In genomic region chr22:19610518-19611253, GRCh38 we compare ENCODE assay signal across 12 cellular contexts.
DNase-seq lines count a peak whose midpoint lies in the region; ATAC-seq and TF ChIP-seq lines count a peak whose summit lies in the region.
"Had no signal": no experiment of that assay in that cellular context is flagged by ENCODE, and none has a peak within 500 bp of the region (broad histone marks: within the 10 kb centered on the region; RNA-seq: fewer than 3 reads in every experiment).

No MANE protein-coding gene starts in this region.

- H3K36me3 Mint-ChIP-seq in activated naive CD4-positive, alpha-beta T cell treated with anti-CD3 and anti-CD28 coated beads for 36 hours (ENCODE audit: low read depth), result no peaks in the 10 kb centered on the region
- no peaks in the 10 kb centered on the region for H3K36me3 Mint-ChIP-seq in WTC11

- H3K4me1 Mint-ChIP-seq in activated naive CD4-positive, alpha-beta T cell treated with anti-CD3 and anti-CD28 coated beads for 36 hours (ENCODE audit: low read depth), result peaks cover 43% of the 10 kb centered on the region
- H3K4me1 Mint-ChIP-seq in WTC11, result peaks cover 36% of the 10 kb centered on the region

- POLR2A ChIA-PET in WTC11 (lab: Charles Lee), result interaction anchor here (1.1 kb wide), 1 partner anchor 131 kb away, joined by 3 read pairs; the partner anchor contains the start of gene CDC45

- no peak overlapping the region for H3K4me3 Mint-ChIP-seq in activated naive CD4-positive, alpha-beta T cell treated with anti-CD3 and anti-CD28 coated beads for 36 hours
- H3K4me3 Mint-ChIP-seq in WTC11, result no peak overlapping the region
- H3K4me3 Mint-ChIP-seq: activated B cell treated with CpG ODN at 0.5 μM for 24 hours; dendritic cell treated with granulocyte-macrophage colony-stimulating factor and Interleukin-4, amounts not matched to agents 40 ng/mL and 50 ng/mL, for 4 days had no signal

- no peaks in the 10 kb centered on the region for H3K27me3 Mint-ChIP-seq in activated naive CD4-positive, alpha-beta T cell treated with anti-CD3 and anti-CD28 coated beads for 36 hours (ENCODE audit: low read depth)
- no peaks in the 10 kb centered on the region for H3K27me3 Mint-ChIP-seq in WTC11 (ENCODE audit: low read depth)

- H3K27ac Mint-ChIP-seq in activated naive CD4-positive, alpha-beta T cell treated with anti-CD3 and anti-CD28 coated beads for 36 hours, result peak overlapping the region; percentile 54
- peak overlapping the region; percentile 15; the same call in 1 of the 2 replicates for H3K27ac Mint-ChIP-seq in WTC11
- H3K27ac Mint-ChIP-seq: activated B cell treated with CpG ODN at 0.5 μM for 24 hours; dendritic cell treated with granulocyte-macrophage colony-stimulating factor and Interleukin-4, amounts not matched to agents 40 ng/mL and 50 ng/mL, for 4 days had no signal

- intact Hi-C loops in activated naive CD4-positive, alpha-beta T cell treated with anti-CD3 and anti-CD28 coated beads for 36 hours (cut with micrococcal nuclease), result no loop called here

- ATAC-seq in WTC11 (peak; percentile 64), GM21526 (IDR thresholded peaks at IDR 0.05; ENCODE audit: low FRiP score, unreplicated experiment) (no peak), HG02970 (IDR thresholded peaks at IDR 0.05; ENCODE audit: low FRiP score, unreplicated experiment) (no peak)

- CTCF ChIA-PET in activated naive CD4-positive, alpha-beta T cell treated with anti-CD3 and anti-CD28 coated beads for 36 hours (lab: Charles Lee), result interaction anchor here (1.1 kb wide), 1 partner anchor 104 kb away, joined by 3 read pairs; no protein-coding TSS in a partner anchor
- CTCF ChIA-PET in WTC11 (lab: Charles Lee), result interaction anchor here (1.0 to 2.1 kb wide), 3 partner anchors 19 to 94 kb away, joined by 3 to 10 read pairs (median 4); no protein-coding TSS in a partner anchor

- no peak for TF ChIP-seq CTCF in WTC11 (IDR thresholded peaks at IDR 0.05)

- peak; percentile 71 for DNase-seq in activated naive CD4-positive, alpha-beta T cell treated with anti-CD3 and anti-CD28 coated beads for 36 hours
- DNase-seq in activated naive CD4-positive, alpha-beta T cell (lab: John Stamatoyannopoulos, UW), result no peak
- peak; percentile 56 for DNase-seq in WTC11 (ENCODE audit: low spot score)
- peak; percentile 57 for DNase-seq in iPS-NIHi11 (ENCODE audit: low spot score)
- DNase-seq in NCI-H146 (lab: John Stamatoyannopoulos, UW), result no peak
- DNase-seq in NCI-H345 (lab: John Stamatoyannopoulos, UW), result no peak
- DNase-seq: activated B cell treated with CpG ODN at 0.5 μM for 24 hours, GOT3, midbrain had no signal

- H3K9me3 Mint-ChIP-seq in activated naive CD4-positive, alpha-beta T cell treated with anti-CD3 and anti-CD28 coated beads for 36 hours, result no peaks in the 10 kb centered on the region
- no peaks in the 10 kb centered on the region for H3K9me3 Mint-ChIP-seq in WTC11
- H3K9me3 Mint-ChIP-seq: activated B cell treated with CpG ODN at 0.5 μM for 24 hours; dendritic cell treated with granulocyte-macrophage colony-stimulating factor and Interleukin-4, amounts not matched to agents 40 ng/mL and 50 ng/mL, for 4 days had no signal

TF ChIP-seq in WTC11, 78 proteins besides CTCF, POLR2A, EP300 and RAD21:
- TF ChIP-seq, protein P1, sequence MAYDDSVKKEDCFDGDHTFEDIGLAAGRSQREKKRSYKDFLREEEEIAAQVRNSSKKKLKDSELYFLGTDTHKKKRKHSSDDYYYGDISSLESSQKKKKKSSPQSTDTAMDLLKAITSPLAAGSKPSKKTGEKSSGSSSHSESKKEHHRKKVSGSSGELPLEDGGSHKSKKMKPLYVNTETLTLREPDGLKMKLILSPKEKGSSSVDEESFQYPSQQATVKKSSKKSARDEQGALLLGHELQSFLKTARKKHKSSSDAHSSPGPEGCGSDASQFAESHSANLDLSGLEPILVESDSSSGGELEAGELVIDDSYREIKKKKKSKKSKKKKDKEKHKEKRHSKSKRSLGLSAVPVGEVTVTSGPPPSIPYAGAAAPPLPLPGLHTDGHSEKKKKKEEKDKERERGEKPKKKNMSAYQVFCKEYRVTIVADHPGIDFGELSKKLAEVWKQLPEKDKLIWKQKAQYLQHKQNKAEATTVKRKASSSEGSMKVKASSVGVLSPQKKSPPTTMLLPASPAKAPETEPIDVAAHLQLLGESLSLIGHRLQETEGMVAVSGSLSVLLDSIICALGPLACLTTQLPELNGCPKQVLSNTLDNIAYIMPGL (CRISPR knock-in tag; IDR thresholded peaks at IDR 0.05), result 0 out of 2 replicates have a peak, but pooled peaks have one; percentile 15
- TF ChIP-seq, protein P2, sequence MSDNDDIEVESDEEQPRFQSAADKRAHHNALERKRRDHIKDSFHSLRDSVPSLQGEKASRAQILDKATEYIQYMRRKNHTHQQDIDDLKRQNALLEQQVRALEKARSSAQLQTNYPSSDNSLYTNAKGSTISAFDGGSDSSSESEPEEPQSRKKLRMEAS (CRISPR knock-in tag; IDR thresholded peaks at IDR 0.05), result peak; percentile 76
- TF ChIP-seq FOXK1 (CRISPR knock-in tag; IDR thresholded peaks at IDR 0.05) (peak; percentile 9; the same call in 1 of the 2 replicates), ZNF121 (CRISPR knock-in tag; IDR thresholded peaks at IDR 0.05) (peak; percentile 52; the same call in 1 of the 2 replicates)
- TF ChIP-seq, protein P3, sequence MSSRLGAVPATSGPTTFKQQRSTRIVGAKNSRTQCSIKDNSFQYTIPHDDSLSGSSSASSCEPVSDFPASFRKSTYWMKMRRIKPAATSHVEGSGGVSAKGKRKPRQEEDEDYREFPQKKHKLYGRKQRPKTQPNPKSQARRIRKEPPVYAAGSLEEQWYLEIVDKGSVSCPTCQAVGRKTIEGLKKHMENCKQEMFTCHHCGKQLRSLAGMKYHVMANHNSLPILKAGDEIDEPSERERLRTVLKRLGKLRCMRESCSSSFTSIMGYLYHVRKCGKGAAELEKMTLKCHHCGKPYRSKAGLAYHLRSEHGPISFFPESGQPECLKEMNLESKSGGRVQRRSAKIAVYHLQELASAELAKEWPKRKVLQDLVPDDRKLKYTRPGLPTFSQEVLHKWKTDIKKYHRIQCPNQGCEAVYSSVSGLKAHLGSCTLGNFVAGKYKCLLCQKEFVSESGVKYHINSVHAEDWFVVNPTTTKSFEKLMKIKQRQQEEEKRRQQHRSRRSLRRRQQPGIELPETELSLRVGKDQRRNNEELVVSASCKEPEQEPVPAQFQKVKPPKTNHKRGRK (CRISPR knock-in tag; IDR thresholded peaks at IDR 0.05; ENCODE audit: borderline replicate concordance), result no peak

Comparison
In these comparisons a context has a peak if more than half of its experiments do, and no peak if none do; other contexts are left out.
1. DNase-seq: peak in activated naive CD4-positive, alpha-beta T cell treated with anti-CD3 and anti-CD28 coated beads for 36 hours (single experiment), WTC11 (single experiment) and iPS-NIHi11 (single experiment); none in activated naive CD4-positive, alpha-beta T cell (0 of 4), NCI-H146 (single experiment) and NCI-H345 (single experiment).